In the genomic region with DNA sequence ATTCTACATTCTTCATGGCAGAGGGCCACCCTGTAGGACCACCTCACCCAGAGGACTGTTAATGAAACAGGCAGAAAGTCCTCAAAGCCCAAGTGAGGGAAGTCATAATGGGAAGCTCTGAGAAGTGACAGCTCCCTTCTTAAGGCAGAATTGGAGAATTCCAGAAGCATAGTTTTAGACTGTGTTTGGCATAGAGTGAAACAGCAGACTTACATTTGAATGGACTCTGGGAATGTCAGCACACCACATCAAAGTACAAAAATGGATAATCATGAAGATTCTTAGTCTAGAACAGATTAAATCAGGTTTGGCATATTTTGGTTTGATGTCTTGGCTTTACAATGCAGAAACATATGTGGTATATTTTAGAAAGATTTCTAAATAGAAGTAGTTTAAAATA, we compare ENCODE assay signal across 24 cellular contexts. TPM values are rescaled to one million over a fixed set of nuclear protein-coding genes. Genes with fewer than 3 reads are reported as not detected.
"Had no signal": no experiment of that assay in that cellular context is flagged by ENCODE, and none has a peak within 500 bp of the region (broad histone marks: within the 10 kb centered on the region; RNA-seq: fewer than 3 reads in every experiment).

No MANE protein-coding gene starts in this region.

- H3K36me3 ChIP-seq: brain microvascular endothelial cell, esophagus muscularis mucosa, lower lobe of right lung, SJSA1, tibial artery had no signal

- FAIRE-seq: keratinocyte had no signal

- ATAC-seq: foreskin keratinocyte; natural killer cell treated with Interleukin-12 subunit alpha and Interleukin-12 subunit beta and Interleukin-15 and Interleukin-18, amount 100 ng/mL, for 72 hours had no signal

- H3K4me1 Mint-ChIP-seq: activated CD4-positive, alpha-beta T cell treated with anti-CD3 and anti-CD28 coated beads, Interleukin-2, amount 10 ng/mL, durations not matched to agents 24 days and 14 days had no signal

- H3K9me3 ChIP-seq: esophagus muscularis mucosa, lower lobe of right lung, SJSA1, tibial artery had no signal

- H3K27ac Mint-ChIP-seq: activated CD4-positive, alpha-beta memory T cell treated with anti-CD3 and anti-CD28 coated beads for 36 hours; activated CD4-positive, alpha-beta T cell treated with anti-CD3 and anti-CD28 coated beads, Interleukin-2, amount 10 ng/mL, durations not matched to agents 24 days and 14 days; activated naive CD4-positive, alpha-beta T cell treated with anti-CD3 and anti-CD28 coated beads, Interleukin-2, amount 50 U/mL, for 24 hours; activated T-helper 2 cell treated with anti-CD3 and anti-CD28 coated beads, Interferon-gamma antibody, Interleukin-2, Interleukin-4, amounts not matched to agents 10 μg/mL and 5 μg/mL and 100 μg/mL, durations not matched to agents 14 hours and 24 hours and 36 hours; dendritic cell treated with granulocyte-macrophage colony-stimulating factor and Interleukin-4, amounts not matched to agents 40 ng/mL and 50 ng/mL, for 4 days; natural killer cell treated with Interleukin-12 subunit alpha and Interleukin-12 subunit beta and Interleukin-15 and Interleukin-18, amount 100 ng/mL, for 72 hours had no signal

- DNase-seq: activated CD4-positive, alpha-beta memory T cell treated with anti-CD3 and anti-CD28 coated beads for 36 hours; activated CD4-positive, alpha-beta T cell treated with anti-CD3 and anti-CD28 coated beads, Interleukin-2, amount 10 ng/mL, durations not matched to agents 24 days and 14 days; activated CD4-positive, CD25-positive, alpha-beta regulatory T cell treated with anti-CD3 and anti-CD28 coated beads, Interleukin-2, amount 50 U/mL, for 72 hours; activated T-cell treated with anti-CD3 and anti-CD28 coated beads, Interleukin-2, amount 50 U/mL, for 48 hours; anterior cingulate cortex; brain microvascular endothelial cell; central memory CD4-positive, alpha-beta T cell; foreskin keratinocyte; hippocampal formation; lower lobe of right lung; mesenchymal stem cell; right cardiac atrium; stimulated activated CD4-positive, alpha-beta T cell treated with anti-CD3 and anti-CD28 coated beads, Interleukin-2, amount 100 ng/mL, for 48 hours; stimulated activated naive CD4-positive, alpha-beta T cell treated with Interleukin-2 at 50 U/mL for 16 hours; substantia nigra; T-helper 2 cell; tibial artery had no signal

- H3K27me3 Mint-ChIP-seq: activated naive CD4-positive, alpha-beta T cell treated with anti-CD3 and anti-CD28 coated beads, Interleukin-2, amount 50 U/mL, for 24 hours; dendritic cell treated with granulocyte-macrophage colony-stimulating factor and Interleukin-4, amounts not matched to agents 40 ng/mL and 50 ng/mL, for 4 days had no signal

- H3K27ac ChIP-seq: brain microvascular endothelial cell, esophagus muscularis mucosa, foreskin keratinocyte, lower lobe of right lung, SJSA1, tibial artery had no signal

- H3K4me3 Mint-ChIP-seq: activated CD4-positive, alpha-beta memory T cell treated with anti-CD3 and anti-CD28 coated beads for 36 hours; activated CD4-positive, alpha-beta T cell treated with anti-CD3 and anti-CD28 coated beads, Interleukin-2, amount 10 ng/mL, durations not matched to agents 24 days and 14 days; activated naive CD4-positive, alpha-beta T cell treated with anti-CD3 and anti-CD28 coated beads, Interleukin-2, amount 50 U/mL, for 24 hours; dendritic cell treated with granulocyte-macrophage colony-stimulating factor and Interleukin-4, amounts not matched to agents 40 ng/mL and 50 ng/mL, for 4 days; natural killer cell treated with Interleukin-12 subunit alpha and Interleukin-12 subunit beta and Interleukin-15 and Interleukin-18, amount 100 ng/mL, for 72 hours had no signal

- H3K27me3 ChIP-seq: brain microvascular endothelial cell, esophagus muscularis mucosa, foreskin keratinocyte, SJSA1, tibial artery had no signal

- H3K9me3 Mint-ChIP-seq: activated CD4-positive, alpha-beta memory T cell treated with anti-CD3 and anti-CD28 coated beads for 36 hours; activated CD4-positive, alpha-beta T cell treated with anti-CD3 and anti-CD28 coated beads, Interleukin-2, amount 10 ng/mL, durations not matched to agents 24 days and 14 days; activated naive CD4-positive, alpha-beta T cell treated with anti-CD3 and anti-CD28 coated beads, Interleukin-2, amount 50 U/mL, for 24 hours; activated T-helper 2 cell treated with anti-CD3 and anti-CD28 coated beads, Interferon-gamma antibody, Interleukin-2, Interleukin-4, amounts not matched to agents 10 μg/mL and 5 μg/mL and 100 μg/mL, durations not matched to agents 14 hours and 24 hours and 36 hours; dendritic cell treated with granulocyte-macrophage colony-stimulating factor and Interleukin-4, amounts not matched to agents 40 ng/mL and 50 ng/mL, for 4 days had no signal

- H3K36me3 Mint-ChIP-seq: activated CD4-positive, alpha-beta memory T cell treated with anti-CD3 and anti-CD28 coated beads for 36 hours; activated naive CD4-positive, alpha-beta T cell treated with anti-CD3 and anti-CD28 coated beads, Interleukin-2, amount 50 U/mL, for 24 hours; natural killer cell treated with Interleukin-12 subunit alpha and Interleukin-12 subunit beta and Interleukin-15 and Interleukin-18, amount 100 ng/mL, for 72 hours had no signal

- H3K4me3 ChIP-seq: esophagus muscularis mucosa, lower lobe of right lung, SJSA1, tibial artery had no signal

- H3K4me1 ChIP-seq: SJSA1, tibial artery had no signal

RNA-seq across cellular contexts. Expression of gene SH3BGRL2, which starts 17.9 kb away (rescaled TPM):
- total RNA-seq: natural killer cell treated with Interleukin-12 subunit alpha and Interleukin-12 subunit beta and Interleukin-15 and Interleukin-18, amount 100 ng/mL, for 72 hours had no signal
